18 cellular contexts compared by ENCODE assay signal in the genomic region with DNA sequence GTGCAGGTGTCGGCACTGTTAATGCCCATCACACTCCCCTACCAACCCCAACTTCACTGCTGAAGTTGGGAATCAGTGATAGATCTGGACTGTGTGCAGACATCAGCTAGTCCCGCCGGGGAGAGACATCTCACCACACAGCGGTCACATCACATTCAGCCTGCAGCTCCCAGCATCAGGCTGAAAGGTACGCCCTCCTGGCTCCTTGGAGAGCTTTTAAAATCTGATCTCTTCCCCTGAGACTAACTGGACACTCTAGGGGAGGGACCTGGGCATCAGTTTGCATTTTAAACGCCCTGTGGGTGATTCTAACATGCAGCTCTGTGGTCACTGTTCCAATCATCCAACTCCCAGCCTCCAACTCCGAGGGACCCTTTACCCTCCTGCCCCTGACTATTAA.
"Had no signal": no experiment of that assay in that cellular context is flagged by ENCODE, and none has a peak within 500 bp of the region (broad histone marks: within the 10 kb centered on the region; RNA-seq: fewer than 3 reads in every experiment).

No MANE protein-coding gene starts in this region.

- H3K27me3 ChIP-seq: gastroesophageal sphincter, hepatocyte, ovary, thyroid gland, vagina had no signal

- H3K4me1 Mint-ChIP-seq: activated naive CD8-positive, alpha-beta T cell treated with anti-CD3 and anti-CD28 coated beads, Interleukin-2, amount 10 ng/mL, durations not matched to agents 7 days and 5 days had no signal

- H3K4me3 Mint-ChIP-seq: activated naive CD8-positive, alpha-beta T cell treated with anti-CD3 and anti-CD28 coated beads, Interleukin-2, amount 10 ng/mL, durations not matched to agents 7 days and 5 days; memory B cell; stimulated activated naive B cell treated with anti-CD40 and anti-IgM and Interleukin-4, amounts not matched to agents 10 μg/mL and 1 μg/mL and 100 μg/mL, for 72 hours; T-helper 2 cell treated with Interferon-gamma antibody and Interleukin-4, amounts not matched to agents 5 μg/mL and 100 μg/mL, for 36 hours had no signal

- H3K36me3 Mint-ChIP-seq: activated naive CD8-positive, alpha-beta T cell treated with anti-CD3 and anti-CD28 coated beads, Interleukin-2, amount 10 ng/mL, durations not matched to agents 7 days and 5 days; memory B cell; stimulated activated naive B cell treated with anti-CD40 and anti-IgM and Interleukin-4, amounts not matched to agents 10 μg/mL and 1 μg/mL and 100 μg/mL, for 72 hours had no signal

- H2AFZ ChIP-seq: hepatocyte had no signal

- H3K4me2 ChIP-seq: hepatocyte had no signal

- H3K9me3 Mint-ChIP-seq: activated naive CD8-positive, alpha-beta T cell treated with anti-CD3 and anti-CD28 coated beads, Interleukin-2, amount 10 ng/mL, durations not matched to agents 7 days and 5 days; memory B cell; stimulated activated naive B cell treated with anti-CD40 and anti-IgM and Interleukin-4, amounts not matched to agents 10 μg/mL and 1 μg/mL and 100 μg/mL, for 72 hours; T-helper 2 cell treated with Interferon-gamma antibody and Interleukin-4, amounts not matched to agents 5 μg/mL and 100 μg/mL, for 36 hours had no signal

- H3K4me3 ChIP-seq: gastroesophageal sphincter, hepatocyte, left ventricle myocardium inferior, ovary, thyroid gland, vagina had no signal

- H3K9me3 ChIP-seq: gastroesophageal sphincter, left ventricle myocardium inferior, ovary, thyroid gland, vagina had no signal

- H3K27me3 Mint-ChIP-seq: activated naive CD8-positive, alpha-beta T cell treated with anti-CD3 and anti-CD28 coated beads, Interleukin-2, amount 10 ng/mL, durations not matched to agents 7 days and 5 days had no signal

- ATAC-seq: gastroesophageal sphincter; stimulated activated naive B cell treated with anti-CD40 and anti-IgM and Interleukin-4, amounts not matched to agents 10 μg/mL and 1 μg/mL and 100 μg/mL, for 72 hours had no signal

- DNase-seq: activated CD4-positive, alpha-beta T cell treated with anti-CD3 and anti-CD28 coated beads, Interleukin-2, amount 50 U/mL, for 1 hour; activated naive CD4-positive, alpha-beta T cell; activated naive CD8-positive, alpha-beta T cell treated with anti-CD3 and anti-CD28 coated beads, Interleukin-2, amount 10 ng/mL, durations not matched to agents 7 days and 5 days; anterior cingulate cortex; cerebellar nuclear complex; effector memory CD4-positive, alpha-beta T cell; left ventricle myocardium inferior; ovary; stimulated activated CD4-positive, alpha-beta T cell treated with anti-CD3 and anti-CD28 coated beads, Interleukin-15, amount 100 ng/mL, for 24 hours; stimulated activated CD4-positive, alpha-beta T cell treated with anti-CD3 and anti-CD28 coated beads, Interleukin-4, amount 100 ng/mL, for 1 hour; stimulated activated naive B cell treated with anti-CD40 and anti-IgM and Interleukin-4, amounts not matched to agents 10 μg/mL and 1 μg/mL and 100 μg/mL, for 72 hours had no signal

- H3K27ac ChIP-seq: epithelial cell of prostate, hepatocyte, ovary, thyroid gland, vagina had no signal

- H3K27ac Mint-ChIP-seq: activated naive CD8-positive, alpha-beta T cell treated with anti-CD3 and anti-CD28 coated beads, Interleukin-2, amount 10 ng/mL, durations not matched to agents 7 days and 5 days; memory B cell; stimulated activated naive B cell treated with anti-CD40 and anti-IgM and Interleukin-4, amounts not matched to agents 10 μg/mL and 1 μg/mL and 100 μg/mL, for 72 hours; T-helper 2 cell treated with Interferon-gamma antibody and Interleukin-4, amounts not matched to agents 5 μg/mL and 100 μg/mL, for 36 hours had no signal

- H3K36me3 ChIP-seq: gastroesophageal sphincter, left ventricle myocardium inferior, ovary, thyroid gland, vagina had no signal
